ENCODE assay signal across 1 cellular context in the genomic region with DNA sequence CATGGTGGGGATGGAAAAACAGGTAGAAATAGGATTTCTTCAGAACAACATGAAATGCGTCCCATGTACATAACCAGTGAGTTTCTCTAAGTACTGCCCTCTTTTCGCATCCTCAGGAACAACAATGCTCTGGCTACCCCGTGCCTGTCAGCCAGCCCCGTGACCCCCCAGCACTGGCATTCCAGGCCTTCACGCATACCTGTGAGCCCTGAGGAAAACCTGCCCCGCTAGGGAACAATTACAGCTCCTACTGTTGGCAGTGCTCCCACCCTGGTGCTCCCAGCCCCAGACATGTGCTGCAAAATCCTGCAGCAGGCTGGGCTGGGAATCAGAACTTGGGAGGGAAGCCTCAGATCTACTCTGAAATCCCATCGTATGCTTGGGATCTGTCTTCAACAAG.
TF ChIP-seq lines count a peak whose summit lies in the region.

No MANE protein-coding gene starts in this region.

TF ChIP-seq in GM23338, 12 proteins besides CTCF, POLR2A, EP300 and RAD21 (continued from another document):
- no peak for TF ChIP-seq REST (IDR thresholded peaks at IDR 0.05; ENCODE audit: unreplicated experiment)
- TF ChIP-seq NANOG (IDR thresholded peaks at IDR 0.05; ENCODE audit: borderline replicate concordance) = no peak
- TF ChIP-seq EZH2 (IDR thresholded peaks at IDR 0.05; ENCODE audit: low read depth, unreplicated experiment) = no peak
- TF ChIP-seq, protein P1, sequence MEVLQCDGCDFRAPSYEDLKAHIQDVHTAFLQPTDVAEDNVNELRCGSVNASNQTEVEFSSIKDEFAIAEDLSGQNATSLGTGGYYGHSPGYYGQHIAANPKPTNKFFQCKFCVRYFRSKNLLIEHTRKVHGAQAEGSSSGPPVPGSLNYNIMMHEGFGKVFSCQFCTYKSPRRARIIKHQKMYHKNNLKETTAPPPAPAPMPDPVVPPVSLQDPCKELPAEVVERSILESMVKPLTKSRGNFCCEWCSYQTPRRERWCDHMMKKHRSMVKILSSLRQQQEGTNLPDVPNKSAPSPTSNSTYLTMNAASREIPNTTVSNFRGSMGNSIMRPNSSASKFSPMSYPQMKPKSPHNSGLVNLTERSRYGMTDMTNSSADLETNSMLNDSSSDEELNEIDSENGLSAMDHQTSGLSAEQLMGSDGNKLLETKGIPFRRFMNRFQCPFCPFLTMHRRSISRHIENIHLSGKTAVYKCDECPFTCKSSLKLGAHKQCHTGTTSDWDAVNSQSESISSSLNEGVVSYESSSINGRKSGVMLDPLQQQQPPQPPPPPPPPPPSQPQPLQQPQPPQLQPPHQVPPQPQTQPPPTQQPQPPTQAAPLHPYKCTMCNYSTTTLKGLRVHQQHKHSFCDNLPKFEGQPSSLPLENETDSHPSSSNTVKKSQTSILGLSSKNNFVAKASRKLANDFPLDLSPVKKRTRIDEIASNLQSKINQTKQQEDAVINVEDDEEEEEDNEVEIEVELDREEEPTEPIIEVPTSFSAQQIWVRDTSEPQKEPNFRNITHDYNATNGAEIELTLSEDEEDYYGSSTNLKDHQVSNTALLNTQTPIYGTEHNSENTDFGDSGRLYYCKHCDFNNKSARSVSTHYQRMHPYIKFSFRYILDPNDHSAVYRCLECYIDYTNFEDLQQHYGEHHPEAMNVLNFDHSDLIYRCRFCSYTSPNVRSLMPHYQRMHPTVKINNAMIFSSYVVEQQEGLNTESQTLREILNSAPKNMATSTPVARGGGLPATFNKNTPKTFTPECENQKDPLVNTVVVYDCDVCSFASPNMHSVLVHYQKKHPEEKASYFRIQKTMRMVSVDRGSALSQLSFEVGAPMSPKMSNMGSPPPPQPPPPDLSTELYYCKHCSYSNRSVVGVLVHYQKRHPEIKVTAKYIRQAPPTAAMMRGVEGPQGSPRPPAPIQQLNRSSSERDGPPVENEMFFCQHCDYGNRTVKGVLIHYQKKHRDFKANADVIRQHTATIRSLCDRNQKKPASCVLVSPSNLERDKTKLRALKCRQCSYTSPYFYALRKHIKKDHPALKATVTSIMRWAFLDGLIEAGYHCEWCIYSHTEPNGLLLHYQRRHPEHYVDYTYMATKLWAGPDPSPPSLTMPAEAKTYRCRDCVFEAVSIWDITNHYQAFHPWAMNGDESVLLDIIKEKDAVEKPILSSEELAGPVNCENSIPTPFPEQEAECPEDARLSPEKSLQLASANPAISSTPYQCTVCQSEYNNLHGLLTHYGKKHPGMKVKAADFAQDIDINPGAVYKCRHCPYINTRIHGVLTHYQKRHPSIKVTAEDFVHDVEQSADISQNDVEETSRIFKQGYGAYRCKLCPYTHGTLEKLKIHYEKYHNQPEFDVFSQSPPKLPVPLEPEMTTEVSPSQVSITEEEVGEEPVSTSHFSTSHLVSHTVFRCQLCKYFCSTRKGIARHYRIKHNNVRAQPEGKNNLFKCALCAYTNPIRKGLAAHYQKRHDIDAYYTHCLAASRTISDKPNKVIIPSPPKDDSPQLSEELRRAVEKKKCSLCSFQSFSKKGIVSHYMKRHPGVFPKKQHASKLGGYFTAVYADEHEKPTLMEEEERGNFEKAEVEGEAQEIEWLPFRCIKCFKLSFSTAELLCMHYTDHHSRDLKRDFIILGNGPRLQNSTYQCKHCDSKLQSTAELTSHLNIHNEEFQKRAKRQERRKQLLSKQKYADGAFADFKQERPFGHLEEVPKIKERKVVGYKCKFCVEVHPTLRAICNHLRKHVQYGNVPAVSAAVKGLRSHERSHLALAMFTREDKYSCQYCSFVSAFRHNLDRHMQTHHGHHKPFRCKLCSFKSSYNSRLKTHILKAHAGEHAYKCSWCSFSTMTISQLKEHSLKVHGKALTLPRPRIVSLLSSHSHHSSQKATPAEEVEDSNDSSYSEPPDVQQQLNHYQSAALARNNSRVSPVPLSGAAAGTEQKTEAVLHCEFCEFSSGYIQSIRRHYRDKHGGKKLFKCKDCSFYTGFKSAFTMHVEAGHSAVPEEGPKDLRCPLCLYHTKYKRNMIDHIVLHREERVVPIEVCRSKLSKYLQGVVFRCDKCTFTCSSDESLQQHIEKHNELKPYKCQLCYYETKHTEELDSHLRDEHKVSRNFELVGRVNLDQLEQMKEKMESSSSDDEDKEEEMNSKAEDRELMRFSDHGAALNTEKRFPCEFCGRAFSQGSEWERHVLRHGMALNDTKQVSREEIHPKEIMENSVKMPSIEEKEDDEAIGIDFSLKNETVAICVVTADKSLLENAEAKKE (CRISPR knock-in tag; IDR thresholded peaks at IDR 0.05) = no peak
